ENCODE assay signal across 11 cellular contexts in genomic region chr9:136965771-136966484, GRCh38. TPM values are rescaled to one million over a fixed set of nuclear protein-coding genes. Genes with fewer than 3 reads are reported as not detected.
DNase-seq lines count a peak whose midpoint lies in the region; ATAC-seq and TF ChIP-seq lines count a peak whose summit lies in the region.
"Had no signal": no experiment of that assay in that cellular context is flagged by ENCODE, and none has a peak within 500 bp of the region (broad histone marks: within the 10 kb centered on the region; RNA-seq: fewer than 3 reads in every experiment).

No MANE protein-coding gene starts in this region.

- no peak for TF ChIP-seq POLR2A in esophagus squamous epithelium (IDR thresholded peaks at IDR 0.05)

- no peak overlapping the region for H3K9ac ChIP-seq in rectal smooth muscle tissue (ENCODE audit: low read length)

- H3K27ac ChIP-seq in rectal smooth muscle tissue (ENCODE audit: low read depth, low read length): no peak overlapping the region
- no peak overlapping the region for H3K27ac ChIP-seq in esophagus squamous epithelium
- H3K27ac ChIP-seq: brain microvascular endothelial cell, right lobe of liver, SK-N-MC had no signal

- no peaks in the 10 kb centered on the region for H3K9me3 ChIP-seq in esophagus squamous epithelium
- H3K9me3 ChIP-seq: right lobe of liver had no signal

- DNase-seq in GM06990 (ENCODE audit: extremely low read depth, insufficient read length) (no peak), RPMI8226 (peak; percentile 94), dermis blood vessel endothelial cell (peak; percentile 9), esophagus squamous epithelium (lab: John Stamatoyannopoulos, UW) (no peak), GM10266 (ENCODE audit: extremely low spot score) (no peak)
- DNase-seq: brain microvascular endothelial cell, NCI-H1092 treated with DMSO at 0.1 percent for 48 hours, right lobe of liver had no signal

- no peak for TF ChIP-seq CTCF in GM06990 (IDR thresholded peaks at IDR 0.05; ENCODE audit: insufficient read depth, low read length, poor library complexity, severe bottlenecking)
- no peak for TF ChIP-seq CTCF in esophagus squamous epithelium (IDR thresholded peaks at IDR 0.05)
- no peak for TF ChIP-seq CTCF in GM10266 (IDR thresholded peaks at IDR 0.05; ENCODE audit: control insufficient read depth, insufficient read depth, low read depth, missing control alignments)

- intact Hi-C loops in esophagus squamous epithelium (cut with DNase I): no loop called here

- no peaks in the 10 kb centered on the region for H3K4me1 ChIP-seq in rectal smooth muscle tissue (ENCODE audit: control insufficient read depth, insufficient read depth, low read length)
- H3K4me1 ChIP-seq in esophagus squamous epithelium: peaks cover 21 to 44% (median 21%) of the 10 kb centered on the region in 3 donors
- H3K4me1 ChIP-seq: right lobe of liver had no signal

- WGBS in esophagus squamous epithelium, 2 donors: 22 to 27% methylated on average over 18 to 20 of the region's 23 CpGs

- ATAC-seq in HG02938 (IDR thresholded peaks at IDR 0.05; ENCODE audit: unreplicated experiment): no peak

- H3K27me3 ChIP-seq in GM06990 (replicated peaks; ENCODE audit: control insufficient read depth, insufficient read depth, low read length) (no peaks in the 10 kb centered on the region), rectal smooth muscle tissue (ENCODE audit: control insufficient read depth, insufficient read depth, low read length) (no peaks in the 10 kb centered on the region), esophagus squamous epithelium (peaks cover 0 to 24% (median 0%) of the 10 kb centered on the region in 4 donors)
- H3K27me3 ChIP-seq: brain microvascular endothelial cell, right lobe of liver had no signal

- H3K4me3 ChIP-seq in GM06990 (replicated peaks; ENCODE audit: low read depth, low read length) (peak overlapping the region; percentile 25; the same call in 1 of the 2 replicates), rectal smooth muscle tissue (ENCODE audit: low read length) (peak overlapping the region; percentile 24), esophagus squamous epithelium (peak overlapping the region in 1 of 4 donors; percentile 28)
- H3K4me3 ChIP-seq: right lobe of liver, SK-N-MC had no signal

- H3K36me3 ChIP-seq in GM06990 (ENCODE audit: control insufficient read depth, insufficient read depth, low read length): no peaks in the 10 kb centered on the region
- no peaks in the 10 kb centered on the region for H3K36me3 ChIP-seq in rectal smooth muscle tissue (ENCODE audit: control insufficient read depth, insufficient read depth, low read length)
- H3K36me3 ChIP-seq in esophagus squamous epithelium: no peaks in the 10 kb centered on the region
- H3K36me3 ChIP-seq: brain microvascular endothelial cell, right lobe of liver had no signal

RNA-seq across cellular contexts. Expression of gene PTGDS, which starts 11.4 kb away (rescaled TPM):
- total RNA-seq in dermis blood vessel endothelial cell (0.17 and 0.60 TPM in 2 replicates), esophagus squamous epithelium (100 to 1,000 TPM in 1 of 4 donors, 1 to 10 TPM in 3; 1.7 to 208 (median 4.8) TPM)

RNA-seq across cellular contexts. Expression of gene LCN12, which starts 13.9 kb away (rescaled TPM):
- total RNA-seq in dermis blood vessel endothelial cell (not detected in 2 replicates), esophagus squamous epithelium (not detected)

RNA-seq across cellular contexts. Expression of gene LCNL1, which starts 16.9 kb away (rescaled TPM):
- total RNA-seq in dermis blood vessel endothelial cell (not detected in 2 replicates), esophagus squamous epithelium (under 1 TPM in 1 of 4 donors, not detected in 3; 0.19 TPM)
- total RNA-seq: right lobe of liver had no signal

RNA-seq across cellular contexts. Expression of gene C8G, which starts 20.9 kb away (rescaled TPM):
- total RNA-seq in dermis blood vessel endothelial cell (1.7 TPM in 1 of 2 replicates, not detected in the other), esophagus squamous epithelium (1 to 10 TPM in 1 of 4 donors, not detected in 3; 1.6 TPM)

RNA-seq across cellular contexts. Expression of gene FBXW5, which starts 21.4 kb away (rescaled TPM):
- total RNA-seq in dermis blood vessel endothelial cell: 255 and 270 TPM in 2 replicates
- total RNA-seq in esophagus squamous epithelium: 100 to 1,000 TPM; 146 to 210 (median 163) TPM

Comparison
In these comparisons a context has a peak if more than half of its experiments do, and no peak if none do; other contexts are left out.
1. DNase-seq: peak in RPMI8226 (single experiment) and dermis blood vessel endothelial cell (single experiment); none in GM06990 (single experiment), esophagus squamous epithelium (single experiment) and GM10266 (single experiment).